Comparison of ENCODE assay signal across 8 cellular contexts in genomic region chr20:34825530-34826362, GRCh38. TPM values are rescaled to one million over a fixed set of nuclear protein-coding genes. Genes with fewer than 3 reads are reported as not detected.
DNase-seq lines count a peak whose midpoint lies in the region; ATAC-seq and TF ChIP-seq lines count a peak whose summit lies in the region.

Gene NCOA6 (minus strand): TSS chr20:34825651. CDS start chr20:34782355, 43,296 bp downstream.

- H3K4me1 ChIP-seq in fibroblast of lung (ENCODE audit: control insufficient read depth, extremely low read depth, insufficient read depth, low read length) = peaks cover 4% of the 10 kb centered on the region

- peaks cover 0 to 2% (median 0%) of the 10 kb centered on the region in 3 donors for H3K36me3 Mint-ChIP-seq in naive thymus-derived CD8-positive, alpha-beta T cell
- H3K36me3 Mint-ChIP-seq in stimulated activated naive B cell treated with anti-CD40 and anti-IgM and Interleukin-4, amounts not matched to agents 10 μg/mL and 1 μg/mL and 100 μg/mL, for 72 hours = peaks cover 8 to 17% of the 10 kb centered on the region in 2 donors

- peak within 1 kb of the TSS; percentile 88 for H3K9ac ChIP-seq in fibroblast of lung (ENCODE audit: insufficient read depth, low read length)

- TF ChIP-seq CTCF in fibroblast of lung (conservative IDR thresholded peaks at IDR 0.05 in 1 of 2, IDR thresholded peaks at IDR 0.05 in 1 of 2; ENCODE audit: low read depth in 1 of 2, low read length in 2 of 2) = no peak

- peak within 1 kb of the TSS; percentile 90 to 98 (median 96) for H3K27ac Mint-ChIP-seq in naive thymus-derived CD8-positive, alpha-beta T cell
- H3K27ac Mint-ChIP-seq in stimulated activated naive B cell treated with anti-CD40 and anti-IgM and Interleukin-4, amounts not matched to agents 10 μg/mL and 1 μg/mL and 100 μg/mL, for 72 hours = peak within 1 kb of the TSS; percentile 96

- POLR2A ChIA-PET in naive thymus-derived CD8-positive, alpha-beta T cell (lab: Charles Lee) = interaction anchor here (1.3 kb wide), 2 partner anchors 131 to 266 kb away, joined by 3 to 4 read pairs; partner anchors contain the start of genes GSS and MYH7B

- H2AFZ ChIP-seq in fibroblast of lung (ENCODE audit: low read length) = peak within 1 kb of the TSS; percentile 82

- H3K4me1 Mint-ChIP-seq in naive thymus-derived CD8-positive, alpha-beta T cell = peaks cover 25 to 43% (median 41%) of the 10 kb centered on the region in 4 donors
- H3K4me1 Mint-ChIP-seq in stimulated activated naive B cell treated with anti-CD40 and anti-IgM and Interleukin-4, amounts not matched to agents 10 μg/mL and 1 μg/mL and 100 μg/mL, for 72 hours = peaks cover 19 to 37% of the 10 kb centered on the region in 2 donors

- peak within 1 kb of the TSS; percentile 82 for H3K27ac ChIP-seq in KOPT-K1 (ENCODE audit: low read depth, low read length, poor library complexity, severe bottlenecking)
- H3K27ac ChIP-seq in fibroblast of lung (ENCODE audit: insufficient read depth, low read length) = peak within 1 kb of the TSS; percentile 72

- no peaks in the 10 kb centered on the region for H3K36me3 ChIP-seq in KOPT-K1 (ENCODE audit: insufficient read depth, low read length)
- no peaks in the 10 kb centered on the region for H3K36me3 ChIP-seq in fibroblast of lung (ENCODE audit: control insufficient read depth, insufficient read depth, low read length)

- no peaks in the 10 kb centered on the region for H4K20me1 ChIP-seq in fibroblast of lung (ENCODE audit: control insufficient read depth, extremely low read depth, insufficient read depth, low read length)

- peak within 1 kb of the TSS; percentile 86 to 100 (median 96) for H3K4me3 Mint-ChIP-seq in naive thymus-derived CD8-positive, alpha-beta T cell
- H3K4me3 Mint-ChIP-seq in stimulated activated naive B cell treated with anti-CD40 and anti-IgM and Interleukin-4, amounts not matched to agents 10 μg/mL and 1 μg/mL and 100 μg/mL, for 72 hours = peak within 1 kb of the TSS; percentile 91 to 98

- DNase-seq in DMS 273 (lab: John Stamatoyannopoulos, UW; ENCODE audit: unreplicated experiment) (peak; percentile 92), RPMI7951 (ENCODE audit: low read depth) (peak; percentile 86), fibroblast of lung (ENCODE audit: low read depth in 2 of 2) (peak; percentile 73 to 82)
- DNase-seq in activated T-helper 1 cell treated with anti-CD3 and anti-CD28 coated beads, Interleukin-2, amount 50 U/mL, for 16 hours (ENCODE audit: low read depth in 1 of 2, low spot score in 1 of 2) = peak; percentile 75 to 79
- DNase-seq in naive thymus-derived CD8-positive, alpha-beta T cell = peak; percentile 62 to 90 (median 77)
- no peak for DNase-seq in stimulated activated naive B cell treated with anti-CD40 and anti-IgM and Interleukin-4, amounts not matched to agents 10 μg/mL and 1 μg/mL and 100 μg/mL, for 72 hours

- H3K9me3 Mint-ChIP-seq in naive thymus-derived CD8-positive, alpha-beta T cell = no peaks in the 10 kb centered on the region
- no peaks in the 10 kb centered on the region for H3K9me3 Mint-ChIP-seq in stimulated activated naive B cell treated with anti-CD40 and anti-IgM and Interleukin-4, amounts not matched to agents 10 μg/mL and 1 μg/mL and 100 μg/mL, for 72 hours

- H3K9me3 ChIP-seq in KOPT-K1 (ENCODE audit: insufficient read depth, low read length, poor library complexity, severe bottlenecking) (no peaks in the 10 kb centered on the region), fibroblast of lung (ENCODE audit: control insufficient read depth, insufficient read depth, low read depth, low read length) (no peaks in the 10 kb centered on the region)

- H3K4me2 ChIP-seq in fibroblast of lung (ENCODE audit: extremely low read depth, insufficient read depth, low read length) = peak within 1 kb of the TSS; percentile 91

- peak; percentile 48 for ATAC-seq in GM21717 (IDR thresholded peaks at IDR 0.05; ENCODE audit: unreplicated experiment)
- ATAC-seq in naive thymus-derived CD8-positive, alpha-beta T cell = peak; percentile 68 to 71
- ATAC-seq in stimulated activated naive B cell treated with anti-CD40 and anti-IgM and Interleukin-4, amounts not matched to agents 10 μg/mL and 1 μg/mL and 100 μg/mL, for 72 hours (replicated peaks) = peak; percentile 70 to 74

- peaks cover 40% of the 10 kb centered on the region for H3K79me2 ChIP-seq in fibroblast of lung (ENCODE audit: control insufficient read depth, insufficient read depth, low read length)

- peaks cover 0 to 2% (median 0%) of the 10 kb centered on the region in 5 donors for H3K27me3 Mint-ChIP-seq in naive thymus-derived CD8-positive, alpha-beta T cell
- H3K27me3 Mint-ChIP-seq in stimulated activated naive B cell treated with anti-CD40 and anti-IgM and Interleukin-4, amounts not matched to agents 10 μg/mL and 1 μg/mL and 100 μg/mL, for 72 hours = no peaks in the 10 kb centered on the region

- H3K27me3 ChIP-seq in fibroblast of lung (ENCODE audit: control insufficient read depth, insufficient read depth, low read length) = peaks cover 5% of the 10 kb centered on the region

- H3K4me3 ChIP-seq in fibroblast of lung (replicated peaks in 1 of 4; ENCODE audit: control extremely low read depth in 1 of 4, insufficient read depth in 1 of 4, low read depth in 3 of 4, low read length in 4 of 4) = peak within 1 kb of the TSS; percentile 84 to 98 (median 93)

RNA-seq across cellular contexts. Expression of gene NCOA6, which starts in this region (rescaled TPM):
- total RNA-seq in RPMI7951 (2014; rRNA removed; shearing (Covaris generic)) = 9.1 and 10.9 TPM in 2 replicates
- 5.9 and 8.1 TPM in 2 replicates for total RNA-seq in fibroblast of lung
- polyA plus RNA-seq in fibroblast of lung = 12.0 and 14.6 TPM in 2 replicates
- polyA plus RNA-seq in fibroblast of lung (2012) = 13.6 and 13.8 TPM in 2 replicates
- polyA minus RNA-seq in fibroblast of lung (ENCODE audit: low replicate concordance) = 21.5 and 24.1 TPM in 2 replicates
- 10 to 100 TPM; 24.3 to 29.2 TPM for total RNA-seq in naive thymus-derived CD8-positive, alpha-beta T cell
- 1 to 10 TPM; 2.8 to 8.2 (median 5.0) TPM for polyA plus RNA-seq in naive thymus-derived CD8-positive, alpha-beta T cell
